In the genomic region with DNA sequence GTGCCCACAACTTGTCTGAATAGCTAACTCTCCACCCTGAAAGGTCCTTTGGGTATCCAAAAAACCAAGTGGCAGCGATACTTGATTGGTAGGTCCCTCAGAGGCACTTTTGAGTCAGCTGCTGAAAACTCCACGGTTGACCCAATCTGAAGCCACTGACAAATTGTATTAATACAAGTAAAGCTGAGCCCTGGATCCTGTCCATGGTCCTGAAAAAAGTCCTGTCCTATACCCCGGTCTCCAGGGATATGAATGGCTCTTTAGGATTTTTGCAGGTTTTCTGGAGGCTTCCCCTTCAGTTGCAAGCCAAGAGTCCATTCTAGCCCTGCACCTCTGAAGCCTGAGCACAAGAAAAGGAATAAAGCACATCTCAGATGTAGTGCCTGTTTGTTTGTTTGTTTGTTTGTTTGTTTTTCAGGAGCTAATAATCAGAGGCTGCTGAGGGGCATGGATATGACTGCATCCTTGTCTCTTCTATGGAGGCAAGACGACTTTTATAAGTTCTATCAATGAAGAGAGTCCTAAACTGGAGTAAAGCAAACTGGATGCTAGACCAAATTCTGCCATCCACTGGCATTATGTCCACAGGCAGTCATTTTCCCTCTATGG, we compare ENCODE assay signal across 8 cellular contexts. TPM values are rescaled to one million over a fixed set of nuclear protein-coding genes. Genes with fewer than 3 reads are reported as not detected.
A peak's percentile ranks its signal among the peaks of the same experiment; 100 is the strongest.
DNase-seq lines count a peak whose midpoint lies in the region; ATAC-seq lines count a peak whose summit lies in the region.

No MANE protein-coding gene starts in this region.

- H3K4me1 Mint-ChIP-seq in activated CD8-positive, alpha-beta memory T cell treated with anti-CD3 and anti-CD28 coated beads, Interleukin-2, amount 10 ng/mL, durations not matched to agents 7 days and 5 days: peaks cover 9% of the 10 kb centered on the region

- H3K4me3 Mint-ChIP-seq in activated CD8-positive, alpha-beta memory T cell treated with anti-CD3 and anti-CD28 coated beads, Interleukin-2, amount 10 ng/mL, durations not matched to agents 7 days and 5 days: no peak overlapping the region

- no peak for ATAC-seq in activated CD8-positive, alpha-beta memory T cell treated with anti-CD3 and anti-CD28 coated beads, Interleukin-2, amount 10 ng/mL, durations not matched to agents 7 days and 5 days
- no peak for ATAC-seq in HG02884 (IDR thresholded peaks at IDR 0.05; ENCODE audit: unreplicated experiment)

- peaks cover 63% of the 10 kb centered on the region for H3K27me3 Mint-ChIP-seq in activated CD8-positive, alpha-beta memory T cell treated with anti-CD3 and anti-CD28 coated beads, Interleukin-2, amount 10 ng/mL, durations not matched to agents 7 days and 5 days

- CTCF ChIA-PET in activated CD8-positive, alpha-beta memory T cell treated with anti-CD3 and anti-CD28 coated beads, Interleukin-2, amount 10 ng/mL, durations not matched to agents 7 days and 5 days (lab: Charles Lee): interaction anchor here (0.7 to 1.6 kb wide), 4 partner anchors 9 to 41 kb away, joined by 3 to 5 read pairs (median 3); no protein-coding TSS in a partner anchor

- peak; percentile 54 for DNase-seq in activated CD8-positive, alpha-beta memory T cell treated with anti-CD3 and anti-CD28 coated beads, Interleukin-2, amount 10 ng/mL, durations not matched to agents 7 days and 5 days
- no peak for DNase-seq in activated CD8-positive, alpha-beta memory T cell treated with anti-CD3 and anti-CD28 coated beads, Interleukin-2, amount 50 U/mL, for 4 hours
- DNase-seq in NCI-H226: peak; percentile 33
- peak; percentile 31 for DNase-seq in effector CD4-positive, alpha-beta T cell
- peak; percentile 32 for DNase-seq in pons (ENCODE audit: low spot score)
- no peak for DNase-seq in 8988T
- no peak for DNase-seq in activated T-cell treated with anti-CD3 and anti-CD28 coated beads for 4 hours

- H3K36me3 Mint-ChIP-seq in activated CD8-positive, alpha-beta memory T cell treated with anti-CD3 and anti-CD28 coated beads, Interleukin-2, amount 10 ng/mL, durations not matched to agents 7 days and 5 days: no peaks in the 10 kb centered on the region

- H3K27ac Mint-ChIP-seq in activated CD8-positive, alpha-beta memory T cell treated with anti-CD3 and anti-CD28 coated beads, Interleukin-2, amount 10 ng/mL, durations not matched to agents 7 days and 5 days: no peak overlapping the region

- no peaks in the 10 kb centered on the region for H3K9me3 Mint-ChIP-seq in activated CD8-positive, alpha-beta memory T cell treated with anti-CD3 and anti-CD28 coated beads, Interleukin-2, amount 10 ng/mL, durations not matched to agents 7 days and 5 days (ENCODE audit: low read depth)

RNA-seq across cellular contexts. Expression of gene SLC12A5, which starts 1.7 kb away (rescaled TPM):
- total RNA-seq in activated CD8-positive, alpha-beta memory T cell treated with anti-CD3 and anti-CD28 coated beads, Interleukin-2, amount 10 ng/mL, durations not matched to agents 7 days and 5 days: 1 to 10 TPM; 1.7 to 2.0 TPM

RNA-seq across cellular contexts. Expression of gene MMP9, which starts 18.6 kb away (rescaled TPM):
- total RNA-seq in activated CD8-positive, alpha-beta memory T cell treated with anti-CD3 and anti-CD28 coated beads, Interleukin-2, amount 10 ng/mL, durations not matched to agents 7 days and 5 days: under 1 TPM in 1 of 2 experiments, not detected in 1; 0.30 TPM

RNA-seq across cellular contexts. Expression of gene ZNF335, which starts 55.3 kb away (rescaled TPM):
- total RNA-seq in activated CD8-positive, alpha-beta memory T cell treated with anti-CD3 and anti-CD28 coated beads, Interleukin-2, amount 10 ng/mL, durations not matched to agents 7 days and 5 days: 10 to 100 TPM; 39.4 to 40.6 TPM

Comparison
In these comparisons a context has a peak if more than half of its experiments do, and no peak if none do; other contexts are left out.
1. DNase-seq: peak in activated CD8-positive, alpha-beta memory T cell treated with anti-CD3 and anti-CD28 coated beads, Interleukin-2, amount 10 ng/mL, durations not matched to agents 7 days and 5 days (single experiment), NCI-H226 (single experiment), effector CD4-positive, alpha-beta T cell (single experiment) and pons (single experiment); none in activated CD8-positive, alpha-beta memory T cell treated with anti-CD3 and anti-CD28 coated beads, Interleukin-2, amount 50 U/mL, for 4 hours (single experiment), 8988T (single experiment) and activated T-cell treated with anti-CD3 and anti-CD28 coated beads for 4 hours (single experiment).